Comparison of ENCODE assay signal across 19 cellular contexts in genomic region chr17:59688008-59688407, GRCh38. TPM values are rescaled to one million over a fixed set of nuclear protein-coding genes. Genes with fewer than 3 reads are reported as not detected.
A peak's percentile ranks its signal among the peaks of the same experiment; 100 is the strongest.
DNase-seq lines count a peak whose midpoint lies in the region; ATAC-seq and TF ChIP-seq lines count a peak whose summit lies in the region.
"Had no signal": no experiment of that assay in that cellular context is flagged by ENCODE, and none has a peak within 500 bp of the region (broad histone marks: within the 10 kb centered on the region; RNA-seq: fewer than 3 reads in every experiment).

No MANE protein-coding gene starts in this region.

- peak overlapping the region in 1 of 3 donors; percentile 81 for H3K27ac Mint-ChIP-seq in CD4-positive, CD25-positive, alpha-beta regulatory T cell
- H3K27ac Mint-ChIP-seq in activated T-helper 17 cell treated with anti-CD3 and anti-CD28 coated beads, Interleukin-2, amount 50 U/mL, for 72 hours, result peak overlapping the region; percentile 75
- H3K27ac Mint-ChIP-seq in naive B cell, result peak overlapping the region in 4 of 6 donors; percentile 13 to 92 (median 63)
- H3K27ac Mint-ChIP-seq: activated CD4-positive, alpha-beta T cell treated with anti-CD3 and anti-CD28 coated beads, Interleukin-2, amount 10 ng/mL, durations not matched to agents 7 days and 5 days; progenitor cell of endocrine pancreas had no signal

- H3K4me1 ChIP-seq in CD4-positive, CD25-positive, alpha-beta regulatory T cell (ENCODE audit: control insufficient read depth, insufficient read depth, low read length, poor library complexity, severe bottlenecking), result no peaks in the 10 kb centered on the region
- H3K4me1 ChIP-seq in GM23248 (ENCODE audit: insufficient read depth) (peaks cover 11% of the 10 kb centered on the region; the same call in 1 of the 2 replicates), hepatocyte (ENCODE audit: insufficient read depth) (no peaks in the 10 kb centered on the region)
- H3K4me1 ChIP-seq: ascending aorta, SJCRH30 had no signal

- no peaks in the 10 kb centered on the region for H3K9me2 ChIP-seq in GM23248 (ENCODE audit: insufficient read depth)
- no peaks in the 10 kb centered on the region for H3K9me2 ChIP-seq in hepatocyte (replicated peaks; ENCODE audit: insufficient read depth)

- H3F3A ChIP-seq in GM23248 (ENCODE audit: insufficient read depth), result peaks cover 85% of the 10 kb centered on the region

- no peaks in the 10 kb centered on the region for H3K27me3 ChIP-seq in CD4-positive, CD25-positive, alpha-beta regulatory T cell (ENCODE audit: control insufficient read depth, insufficient read depth, low read length)
- no peaks in the 10 kb centered on the region for H3K27me3 ChIP-seq in GM23248 (replicated peaks; ENCODE audit: insufficient read depth)
- no peaks in the 10 kb centered on the region for H3K27me3 ChIP-seq in hepatocyte
- H3K27me3 ChIP-seq: ascending aorta, SJCRH30, spleen, tibial nerve had no signal

- no peaks in the 10 kb centered on the region for H3K9me3 Mint-ChIP-seq in CD4-positive, CD25-positive, alpha-beta regulatory T cell
- H3K9me3 Mint-ChIP-seq in activated T-helper 17 cell treated with anti-CD3 and anti-CD28 coated beads, Interleukin-2, amount 50 U/mL, for 72 hours, result no peaks in the 10 kb centered on the region
- H3K9me3 Mint-ChIP-seq in naive B cell, result no peaks in the 10 kb centered on the region
- H3K9me3 Mint-ChIP-seq: activated CD4-positive, alpha-beta T cell treated with anti-CD3 and anti-CD28 coated beads, Interleukin-2, amount 10 ng/mL, durations not matched to agents 7 days and 5 days; IgD-negative memory B cell had no signal

- H4K20me1 ChIP-seq in GM23248 (ENCODE audit: insufficient read depth), result no peaks in the 10 kb centered on the region
- H4K20me1 ChIP-seq in hepatocyte (ENCODE audit: insufficient read depth, poor library complexity, severe bottlenecking), result peaks cover 3% of the 10 kb centered on the region

- no peak for DNase-seq in CD4-positive, CD25-positive, alpha-beta regulatory T cell
- DNase-seq in GM23248 (peak; percentile 68), naive B cell (no peak), hepatocyte (ENCODE audit: low spot score) (no peak), NAMALWA (ENCODE audit: low spot score) (no peak)
- DNase-seq in activated CD8-positive, alpha-beta memory T cell treated with anti-CD3 and anti-CD28 coated beads for 24 hours, result no peak
- DNase-seq: activated CD4-positive, alpha-beta T cell treated with anti-CD3 and anti-CD28 coated beads, Interleukin-2, amount 10 ng/mL, durations not matched to agents 7 days and 5 days; C1 segment of cervical spinal cord; foreskin melanocyte; NCI-H1930; NCI-H510A; SJCRH30; spleen; T1000 had no signal

- no peak for ATAC-seq in CD4-positive, CD25-positive, alpha-beta regulatory T cell (ENCODE audit: low read depth in 2 of 2)
- no peak for ATAC-seq in activated T-helper 17 cell treated with anti-CD3 and anti-CD28 coated beads, Interleukin-2, amount 50 U/mL, for 72 hours (replicated peaks)
- ATAC-seq in naive B cell (ENCODE audit: low read depth in 2 of 2), result no peak

- no peak overlapping the region for H3K4me3 Mint-ChIP-seq in CD4-positive, CD25-positive, alpha-beta regulatory T cell
- no peak overlapping the region for H3K4me3 Mint-ChIP-seq in activated T-helper 17 cell treated with anti-CD3 and anti-CD28 coated beads, Interleukin-2, amount 50 U/mL, for 72 hours
- no peak overlapping the region for H3K4me3 Mint-ChIP-seq in naive B cell
- H3K4me3 Mint-ChIP-seq: activated CD4-positive, alpha-beta T cell treated with anti-CD3 and anti-CD28 coated beads, Interleukin-2, amount 10 ng/mL, durations not matched to agents 7 days and 5 days; IgD-negative memory B cell had no signal

- no peak for TF ChIP-seq CTCF in hepatocyte (IDR thresholded peaks at IDR 0.05; ENCODE audit: poor library complexity)

- WGBS in GM23248 (ENCODE audit: low coverage in 1 of 2, low lambda C conversion rate in 2 of 2, missing lambda C conversion rate in 2 of 2), 2 experiments, result 93 to 100% methylated on average over 1 of the region's 1 CpG
- 92% methylated on average over 1 of the region's 1 CpG for WGBS in hepatocyte (ENCODE audit: low lambda C conversion rate, missing lambda C conversion rate)

- no peak overlapping the region for H2AFZ ChIP-seq in GM23248
- no peak overlapping the region for H2AFZ ChIP-seq in hepatocyte

- H3K9me3 ChIP-seq in CD4-positive, CD25-positive, alpha-beta regulatory T cell (ENCODE audit: control insufficient read depth in 2 of 2, low read length in 2 of 2), result no peaks in the 10 kb centered on the region
- no peaks in the 10 kb centered on the region for H3K9me3 ChIP-seq in GM23248 (ENCODE audit: low read depth)
- H3K9me3 ChIP-seq in hepatocyte (ENCODE audit: low read depth), result no peaks in the 10 kb centered on the region
- H3K9me3 ChIP-seq: ascending aorta, SJCRH30, spleen, tibial nerve had no signal

- H3K27me3 Mint-ChIP-seq in CD4-positive, CD25-positive, alpha-beta regulatory T cell, result no peaks in the 10 kb centered on the region
- no peaks in the 10 kb centered on the region for H3K27me3 Mint-ChIP-seq in activated T-helper 17 cell treated with anti-CD3 and anti-CD28 coated beads, Interleukin-2, amount 50 U/mL, for 72 hours
- H3K27me3 Mint-ChIP-seq in naive B cell, result no peaks in the 10 kb centered on the region
- H3K27me3 Mint-ChIP-seq: activated CD4-positive, alpha-beta T cell treated with anti-CD3 and anti-CD28 coated beads, Interleukin-2, amount 10 ng/mL, durations not matched to agents 7 days and 5 days; IgD-negative memory B cell; progenitor cell of endocrine pancreas had no signal

- peaks cover 9 to 26% (median 20%) of the 10 kb centered on the region in 4 donors for H3K4me1 Mint-ChIP-seq in CD4-positive, CD25-positive, alpha-beta regulatory T cell
- H3K4me1 Mint-ChIP-seq in activated T-helper 17 cell treated with anti-CD3 and anti-CD28 coated beads, Interleukin-2, amount 50 U/mL, for 72 hours, result no peaks in the 10 kb centered on the region
- H3K4me1 Mint-ChIP-seq in naive B cell, result peaks cover 3 to 9% (median 5%) of the 10 kb centered on the region in 3 donors

- peak overlapping the region; percentile 1 for H3K27ac ChIP-seq in CD4-positive, CD25-positive, alpha-beta regulatory T cell (ENCODE audit: insufficient read depth, low read length, poor library complexity, severe bottlenecking)
- peak overlapping the region; percentile 57 for H3K27ac ChIP-seq in GM23248
- H3K27ac ChIP-seq in hepatocyte, result no peak overlapping the region
- H3K27ac ChIP-seq: ascending aorta, SJCRH30 had no signal

- H3K36me3 ChIP-seq in CD4-positive, CD25-positive, alpha-beta regulatory T cell (ENCODE audit: control insufficient read depth, insufficient read depth, low read length), result peaks cover 77% of the 10 kb centered on the region
- H3K36me3 ChIP-seq in GM23248 (ENCODE audit: low read depth) (peaks cover 82% of the 10 kb centered on the region), hepatocyte (replicated peaks; ENCODE audit: insufficient read depth, low read depth) (peaks cover 8% of the 10 kb centered on the region)

- H3K4me2 ChIP-seq in GM23248 (ENCODE audit: unreplicated experiment), result no peak overlapping the region
- H3K4me2 ChIP-seq in hepatocyte, result no peak overlapping the region

- in situ Hi-C loops in GM23248 (cut with MboI), result no loop called here

- H3K36me3 Mint-ChIP-seq in CD4-positive, CD25-positive, alpha-beta regulatory T cell, result peaks cover 35% of the 10 kb centered on the region
- peaks cover 100% of the 10 kb centered on the region for H3K36me3 Mint-ChIP-seq in activated T-helper 17 cell treated with anti-CD3 and anti-CD28 coated beads, Interleukin-2, amount 50 U/mL, for 72 hours (ENCODE audit: low read depth)
- peaks cover 0 to 22% of the 10 kb centered on the region in 2 donors for H3K36me3 Mint-ChIP-seq in naive B cell

- H3K9ac ChIP-seq in GM23248, result peak overlapping the region; percentile 33; the same call in 1 of the 2 replicates

- peaks cover 98% of the 10 kb centered on the region for H3K79me2 ChIP-seq in GM23248 (ENCODE audit: insufficient read depth)
- peaks cover 62% of the 10 kb centered on the region for H3K79me2 ChIP-seq in hepatocyte

- no peak overlapping the region for H3K4me3 ChIP-seq in CD4-positive, CD25-positive, alpha-beta regulatory T cell (ENCODE audit: low read depth, low read length)
- no peak overlapping the region for H3K4me3 ChIP-seq in GM23248
- H3K4me3 ChIP-seq in hepatocyte, result no peak overlapping the region
- H3K4me3 ChIP-seq: ascending aorta, SJCRH30, spleen, tibial nerve had no signal

RNA-seq across cellular contexts. Expression of gene PTRH2, which starts 19.2 kb away (rescaled TPM):
- 8.4 TPM for total RNA-seq in CD4-positive, CD25-positive, alpha-beta regulatory T cell
- 10 to 100 TPM; 16.2 to 23.2 (median 21.4) TPM for polyA plus RNA-seq in CD4-positive, CD25-positive, alpha-beta regulatory T cell
- total RNA-seq in GM23248 (2014; rRNA removed; shearing (Covaris generic)), result 18.2 and 19.1 TPM in 2 replicates
- polyA plus RNA-seq in GM23248 (2016; fragmentation: Nextera tagmentation; extraction: Ambion mirVana) (33.7 and 34.4 TPM in 2 replicates), naive B cell (ENCODE audit: low read depth in 6 of 6) (10 to 100 TPM in 5 of 6 donors, 1 to 10 TPM in 1; 7.0 to 18.6 (median 17.3) TPM), hepatocyte (31.7 and 38.7 TPM in 2 replicates)
- 10 to 100 TPM; 32.4 to 48.6 TPM for total RNA-seq in activated T-helper 17 cell treated with anti-CD3 and anti-CD28 coated beads, Interleukin-2, amount 50 U/mL, for 72 hours
- total RNA-seq in hepatocyte, result 15.7 and 21.9 TPM in 2 replicates

RNA-seq across cellular contexts. Expression of gene VMP1, which starts 19.4 kb away (rescaled TPM):
- 238 TPM for total RNA-seq in CD4-positive, CD25-positive, alpha-beta regulatory T cell
- 10 to 100 TPM; 50.3 to 84.2 (median 65.6) TPM for polyA plus RNA-seq in CD4-positive, CD25-positive, alpha-beta regulatory T cell
- 214 and 216 TPM in 2 replicates for total RNA-seq in GM23248 (2014; rRNA removed; shearing (Covaris generic))
- polyA plus RNA-seq in GM23248 (2016; fragmentation: Nextera tagmentation; extraction: Ambion mirVana) (120 and 134 TPM in 2 replicates), naive B cell (ENCODE audit: low read depth in 6 of 6) (10 to 100 TPM; 37.2 to 73.1 (median 45.1) TPM), hepatocyte (139 and 166 TPM in 2 replicates)
- 100 to 1,000 TPM; 309 to 488 TPM for total RNA-seq in activated T-helper 17 cell treated with anti-CD3 and anti-CD28 coated beads, Interleukin-2, amount 50 U/mL, for 72 hours
- 466 and 479 TPM in 2 replicates for total RNA-seq in hepatocyte
